ENCODE assay signal across 8 cellular contexts in the genomic region with DNA sequence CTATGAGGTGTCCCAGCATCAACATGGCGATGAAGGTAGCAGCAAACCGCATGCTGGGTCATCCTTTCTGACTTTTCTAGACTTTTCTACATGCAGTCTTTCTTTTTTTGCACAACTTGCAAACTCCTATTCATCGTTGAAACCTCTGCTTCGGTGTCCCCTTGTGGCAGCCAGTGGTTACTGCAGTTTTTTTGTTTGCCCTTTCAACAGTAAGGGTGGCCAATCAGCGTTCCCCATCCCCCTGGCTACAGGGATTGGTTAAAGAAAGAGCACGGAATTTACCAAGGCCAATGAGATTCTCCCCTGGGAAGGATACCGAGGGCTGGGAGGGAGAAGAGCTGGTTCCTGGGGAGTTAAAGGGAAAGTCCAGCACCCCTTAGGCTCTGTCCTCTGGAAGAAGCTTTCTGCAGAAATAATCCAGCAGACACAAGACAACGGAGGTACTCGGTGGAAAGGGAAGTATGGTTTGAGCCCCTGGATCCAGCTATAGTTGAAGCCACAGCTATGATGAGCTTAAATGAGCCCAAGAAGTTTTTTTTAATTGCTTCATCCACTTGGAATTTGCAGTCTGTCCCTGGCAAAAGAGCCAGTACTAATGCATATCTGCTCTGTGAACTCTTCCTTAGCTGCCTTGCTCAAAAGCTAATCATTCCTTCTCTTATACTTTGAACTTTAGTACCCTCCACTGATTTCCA.
DNase-seq lines count a peak whose midpoint lies in the region; ATAC-seq and TF ChIP-seq lines count a peak whose summit lies in the region.

No MANE protein-coding gene starts in this region.

- H3K36me3 ChIP-seq in ACC112 (ENCODE audit: insufficient read depth, low read length) (no peaks in the 10 kb centered on the region), WERI-Rb-1 (no peaks in the 10 kb centered on the region)

- H3K79me2 ChIP-seq in ACC112 (ENCODE audit: control insufficient read depth, insufficient read depth, low read length, unreplicated experiment): no peaks in the 10 kb centered on the region

- peak; percentile 79 for TF ChIP-seq CTCF in WERI-Rb-1 (IDR thresholded peaks at IDR 0.05; ENCODE audit: low read depth, low read length)

- ATAC-seq in HG03159 (IDR thresholded peaks at IDR 0.05; ENCODE audit: unreplicated experiment): peak; percentile 89

- peaks cover 7% of the 10 kb centered on the region for H3K4me1 ChIP-seq in ACC112 (ENCODE audit: control insufficient read depth, insufficient read depth, low read length, unreplicated experiment)

- H2AFZ ChIP-seq in ACC112 (ENCODE audit: low read length, unreplicated experiment): peak overlapping the region; percentile 73

- DNase-seq in NCI-H2196 treated with DMSO at 0.1 percent for 48 hours (lab: John Stamatoyannopoulos, UW; ENCODE audit: unreplicated experiment) (peak; percentile 97), WERI-Rb-1 (peak; percentile 95), inferior parietal cortex (ENCODE audit: extremely low spot score) (peak; percentile 99)
- DNase-seq in central memory CD4-positive, alpha-beta T cell: peak; percentile 86
- peak; percentile 72 to 86 for DNase-seq in stimulated activated CD4-positive, alpha-beta T cell treated with anti-CD3 and anti-CD28 coated beads, Interleukin-12 subunit alpha, Interleukin-12 subunit beta, amount 100 ng/mL, for 24 hours (ENCODE audit: low read depth in 2 of 2)

- H3K4me3 ChIP-seq in ACC112 (ENCODE audit: low read depth, low read length) (peak overlapping the region; percentile 69), WERI-Rb-1 (ENCODE audit: low read depth, low read length) (peak overlapping the region; percentile 7)

- no peaks in the 10 kb centered on the region for H3K9me3 ChIP-seq in WERI-Rb-1 (ENCODE audit: severe bottlenecking)

- TF ChIP-seq POLR2A in GM18526 (IDR thresholded peaks at IDR 0.05; ENCODE audit: extremely low read depth, insufficient read length): peak; percentile 32

- H3K27ac ChIP-seq in ACC112 (ENCODE audit: low read depth, low read length): peak overlapping the region; percentile 33
- peak overlapping the region; percentile 50; the same call in 1 of the 2 replicates for H3K27ac ChIP-seq in WERI-Rb-1

- H3K27me3 ChIP-seq in ACC112 (ENCODE audit: insufficient read depth, low read length) (no peaks in the 10 kb centered on the region), WERI-Rb-1 (ENCODE audit: insufficient read depth, low read depth, severe bottlenecking) (no peaks in the 10 kb centered on the region)

Comparison
In these comparisons a context has a peak if more than half of its experiments do, and no peak if none do; other contexts are left out.
1. Peak in every context shown above with its lines: DNase-seq, ATAC-seq, H3K4me3 ChIP-seq and H3K27ac ChIP-seq.